Comparison of ENCODE assay signal across 20 cellular contexts in the genomic region with DNA sequence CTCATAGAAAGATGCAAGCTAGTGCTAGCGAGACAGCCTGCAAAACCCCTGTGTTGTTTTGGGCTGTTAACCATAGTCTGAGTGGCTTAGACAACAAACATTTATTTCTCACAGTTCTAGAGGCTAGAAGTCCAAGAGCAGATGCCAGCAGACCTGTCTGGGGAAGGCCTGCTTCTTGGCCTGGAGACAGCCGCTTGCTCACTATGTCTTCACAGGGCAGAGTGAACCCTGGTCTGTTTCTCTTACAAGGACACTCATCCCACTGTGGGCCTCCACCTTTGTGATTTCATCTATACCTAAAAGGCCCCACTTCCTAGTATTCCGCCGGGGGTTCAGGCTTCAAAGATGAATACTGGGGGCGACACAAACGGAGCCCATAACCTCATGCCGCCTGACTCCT. TPM values are rescaled to one million over a fixed set of nuclear protein-coding genes. Genes with fewer than 3 reads are reported as not detected.
DNase-seq lines count a peak whose midpoint lies in the region; ATAC-seq and TF ChIP-seq lines count a peak whose summit lies in the region.
"Had no signal": no experiment of that assay in that cellular context is flagged by ENCODE, and none has a peak within 500 bp of the region (broad histone marks: within the 10 kb centered on the region; RNA-seq: fewer than 3 reads in every experiment).

No MANE protein-coding gene starts in this region.

- no peak overlapping the region for H3K4me3 ChIP-seq in testis
- H3K4me3 ChIP-seq in H7 (ENCODE audit: insufficient read depth, low read depth, low read length), result no peak overlapping the region
- no peak overlapping the region for H3K4me3 ChIP-seq in breast epithelium
- H3K4me3 ChIP-seq: SJCRH30 had no signal

- ATAC-seq in T-helper 17 cell, result peak; percentile 19

- no peaks in the 10 kb centered on the region for H3K4me1 Mint-ChIP-seq in activated naive CD4-positive, alpha-beta T cell treated with anti-CD3 and anti-CD28 coated beads, Interleukin-2, amount 10 ng/mL, durations not matched to agents 7 days and 5 days
- H3K4me1 Mint-ChIP-seq in T-helper 17 cell (peaks cover 18% of the 10 kb centered on the region), mesothelial cell of epicardium (peaks cover 13% of the 10 kb centered on the region)
- H3K4me1 Mint-ChIP-seq: CD8-positive, alpha-beta memory T cell had no signal

- 66 to 76% methylated on average over 7 of the region's 7 CpGs for WGBS in testis, 2 donors

- intact Hi-C loops in testis (cut with DNase I; ENCODE audit: low total_unique reads), result no loop called here
- intact Hi-C loops in breast epithelium (cut with DNase I; ENCODE audit: low total_unique reads), result no loop called here

- TF ChIP-seq POLR2A in testis (IDR thresholded peaks at IDR 0.05) (no peak), breast epithelium (IDR thresholded peaks at IDR 0.05) (no peak)

- H3K27me3 Mint-ChIP-seq in activated naive CD4-positive, alpha-beta T cell treated with anti-CD3 and anti-CD28 coated beads, Interleukin-2, amount 10 ng/mL, durations not matched to agents 7 days and 5 days, result no peaks in the 10 kb centered on the region
- H3K27me3 Mint-ChIP-seq in T-helper 17 cell (no peaks in the 10 kb centered on the region), mesothelial cell of epicardium (ENCODE audit: low read depth) (no peaks in the 10 kb centered on the region)
- H3K27me3 Mint-ChIP-seq: CD8-positive, alpha-beta memory T cell had no signal

- H3K36me3 Mint-ChIP-seq in activated naive CD4-positive, alpha-beta T cell treated with anti-CD3 and anti-CD28 coated beads, Interleukin-2, amount 10 ng/mL, durations not matched to agents 7 days and 5 days, result peaks cover 31% of the 10 kb centered on the region
- H3K36me3 Mint-ChIP-seq in T-helper 17 cell (ENCODE audit: low read depth) (peaks cover 9% of the 10 kb centered on the region), mesothelial cell of epicardium (peaks cover 30% of the 10 kb centered on the region)

- H3K9me3 Mint-ChIP-seq in activated naive CD4-positive, alpha-beta T cell treated with anti-CD3 and anti-CD28 coated beads, Interleukin-2, amount 10 ng/mL, durations not matched to agents 7 days and 5 days, result no peaks in the 10 kb centered on the region
- no peaks in the 10 kb centered on the region for H3K9me3 Mint-ChIP-seq in mesothelial cell of epicardium
- H3K9me3 Mint-ChIP-seq: CD8-positive, alpha-beta memory T cell had no signal

- H3K36me3 ChIP-seq in testis (ENCODE audit: low read depth, missing control alignments) (no peaks in the 10 kb centered on the region), H7 (replicated peaks; ENCODE audit: control insufficient read depth, insufficient read depth, low read length) (peaks cover 14% of the 10 kb centered on the region), breast epithelium (peaks cover 7% of the 10 kb centered on the region)
- H3K36me3 ChIP-seq: SJCRH30 had no signal

- peak overlapping the region; percentile 31 for H3K27ac Mint-ChIP-seq in activated naive CD4-positive, alpha-beta T cell treated with anti-CD3 and anti-CD28 coated beads, Interleukin-2, amount 10 ng/mL, durations not matched to agents 7 days and 5 days
- H3K27ac Mint-ChIP-seq in T-helper 17 cell, result peak overlapping the region; percentile 45
- H3K27ac Mint-ChIP-seq in mesothelial cell of epicardium, result peak overlapping the region; percentile 53

- peaks cover 1% of the 10 kb centered on the region for H3K4me1 ChIP-seq in testis
- peaks cover 0 to 3% of the 10 kb centered on the region in 2 donors for H3K4me1 ChIP-seq in breast epithelium

- TF ChIP-seq CTCF in mesothelial cell of epicardium (IDR thresholded peaks at IDR 0.05; ENCODE audit: unreplicated experiment) (no peak), testis (IDR thresholded peaks at IDR 0.05) (no peak), breast epithelium (IDR thresholded peaks at IDR 0.05) (no peak)

- H3K9me3 ChIP-seq in T-helper 17 cell (ENCODE audit: control insufficient read depth, low read length, poor library complexity, severe bottlenecking), result no peaks in the 10 kb centered on the region
- no peaks in the 10 kb centered on the region for H3K9me3 ChIP-seq in testis
- H3K9me3 ChIP-seq in breast epithelium, result no peaks in the 10 kb centered on the region
- H3K9me3 ChIP-seq: SJCRH30 had no signal

- CTCF ChIA-PET in activated naive CD4-positive, alpha-beta T cell treated with anti-CD3 and anti-CD28 coated beads, Interleukin-2, amount 10 ng/mL, durations not matched to agents 7 days and 5 days (lab: Charles Lee), result interaction anchor here (0.9 to 1.3 kb wide), 2 partner anchors 12 to 28 kb away, joined by 3 read pairs; no protein-coding TSS in a partner anchor

- DNase-seq in activated naive CD4-positive, alpha-beta T cell treated with anti-CD3 and anti-CD28 coated beads, Interleukin-2, amount 10 ng/mL, durations not matched to agents 7 days and 5 days, result no peak
- DNase-seq in activated naive CD4-positive, alpha-beta T cell treated with anti-CD3 and anti-CD28 coated beads, Interleukin-2, amount 50 U/mL, for 16 hours, result no peak
- DNase-seq in T-helper 17 cell (no peak), mesothelial cell of epicardium (ENCODE audit: low spot score in 2 of 2, unreplicated experiment in 2 of 2) (no peak), testis (peak; percentile 45), DMS 273 treated with DMSO at 0.1 percent for 48 hours (lab: John Stamatoyannopoulos, UW) (no peak), H7 (no peak), breast epithelium (ENCODE audit: low spot score in 2 of 2) (no peak)
- DNase-seq: CD8-positive, alpha-beta memory T cell; DND-41; GDM1; HCEC 1CT; NCI-H1436; NCI-H2029 treated with DMSO at 0.1 percent for 48 hours; NCI-H2171 treated with DMSO at 0.1 percent for 48 hours; NCI-H748 treated with DMSO at 0.1 percent for 48 hours; OCI-M1; RPMI8226; SJCRH30 had no signal

- no peak overlapping the region for H3K4me3 Mint-ChIP-seq in activated naive CD4-positive, alpha-beta T cell treated with anti-CD3 and anti-CD28 coated beads, Interleukin-2, amount 10 ng/mL, durations not matched to agents 7 days and 5 days
- H3K4me3 Mint-ChIP-seq in T-helper 17 cell, result no peak overlapping the region
- H3K4me3 Mint-ChIP-seq in mesothelial cell of epicardium, result no peak overlapping the region
- H3K4me3 Mint-ChIP-seq: CD8-positive, alpha-beta memory T cell had no signal

- H3K27ac ChIP-seq in testis (no peak overlapping the region), breast epithelium (no peak overlapping the region)
- H3K27ac ChIP-seq: 22Rv1, SJCRH30 had no signal

- H3K27me3 ChIP-seq in testis (no peaks in the 10 kb centered on the region), H7 (ENCODE audit: control insufficient read depth, insufficient read depth, low read length) (no peaks in the 10 kb centered on the region), breast epithelium (no peaks in the 10 kb centered on the region)
- H3K27me3 ChIP-seq: SJCRH30 had no signal

RNA-seq across cellular contexts. Expression of a gene that starts 38.8 kb away (rescaled TPM):
- total RNA-seq in T-helper 17 cell, result 1 to 10 TPM; 1.9 to 4.2 TPM
- 72.4 to 83.0 TPM (median 80.1 TPM) in 3 replicates for total RNA-seq in mesothelial cell of epicardium
- 10 to 100 TPM; 47.7 to 59.6 TPM for total RNA-seq in testis
- polyA plus RNA-seq in testis (ENCODE audit: insufficient read depth, low read depth, low replicate concordance), result 48.8 TPM
- total RNA-seq in H7 (2014; rRNA removed; shearing (Covaris generic)), result 2.0 and 4.2 TPM in 2 replicates
- 100 to 1,000 TPM in 2 of 3 donors, 10 to 100 TPM in 1; 94.7 to 386 (median 216) TPM for total RNA-seq in breast epithelium
